27 cellular contexts compared by ENCODE assay signal in the genomic region with DNA sequence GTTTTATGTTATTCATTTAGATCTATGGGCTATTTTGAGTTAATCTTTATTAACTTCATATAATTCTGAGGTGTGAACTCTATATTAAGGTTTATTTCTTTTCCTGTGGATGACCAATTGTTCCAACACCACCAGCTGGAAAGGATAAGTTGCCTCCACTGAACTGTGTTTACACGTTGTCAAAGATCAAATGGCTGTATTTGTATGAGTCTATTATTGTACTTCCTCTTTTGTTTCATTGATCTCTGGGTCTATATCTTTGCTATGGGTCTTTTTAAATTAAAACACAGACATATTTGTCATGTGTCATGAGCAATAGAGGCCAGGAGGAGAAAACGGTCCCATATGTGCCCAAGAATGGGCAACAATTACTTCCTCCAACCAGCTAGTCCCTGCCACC. TPM values are rescaled to one million over a fixed set of nuclear protein-coding genes. Genes with fewer than 3 reads are reported as not detected.
A peak's percentile ranks its signal among the peaks of the same experiment; 100 is the strongest.
DNase-seq lines count a peak whose midpoint lies in the region; ATAC-seq and TF ChIP-seq lines count a peak whose summit lies in the region.
"Had no signal": no experiment of that assay in that cellular context is flagged by ENCODE, and none has a peak within 500 bp of the region (broad histone marks: within the 10 kb centered on the region; RNA-seq: fewer than 3 reads in every experiment).

No MANE protein-coding gene starts in this region.

- TF ChIP-seq CTCF in VCaP (conservative IDR thresholded peaks at IDR 0.05) (no peak), mucosa of descending colon (IDR thresholded peaks at IDR 0.05) (no peak), breast epithelium (IDR thresholded peaks at IDR 0.05) (no peak)

- peaks cover 6% of the 10 kb centered on the region for H3K4me1 ChIP-seq in mucosa of descending colon (ENCODE audit: low read depth)
- no peaks in the 10 kb centered on the region for H3K4me1 ChIP-seq in breast epithelium

- no peak for TF ChIP-seq POLR2A in breast epithelium (IDR thresholded peaks at IDR 0.05)

- DNase-seq in NCI-H146 treated with DMSO at 0.1 percent for 48 hours (lab: John Stamatoyannopoulos, UW; ENCODE audit: unreplicated experiment), result peak; percentile 66
- no peak for DNase-seq in mucosa of descending colon
- no peak for DNase-seq in cerebellar nuclear complex (lab: John Stamatoyannopoulos, UW)
- DNase-seq in stimulated activated CD4-positive, alpha-beta T cell treated with anti-CD3 and anti-CD28 coated beads, Interleukin-4, amount 100 ng/mL, for 24 hours, result no peak
- DNase-seq in breast epithelium (ENCODE audit: low spot score in 2 of 2), result no peak
- DNase-seq: AML-193; C1 segment of cervical spinal cord; CD4-positive, alpha-beta memory T cell; COR-L47; DMS79; EL; GDM1; MM.1S; NCI-H187; NCI-H2171 treated with DMSO at 0.1 percent for 48 hours; NCI-H345; NCI-H510A treated with DMSO at 0.1 percent for 48 hours; NCI-H82; SHP77; T-cell had no signal

- H3K27ac ChIP-seq in VCaP (peak overlapping the region; percentile 10; the same call in 1 of the 2 replicates), breast epithelium (no peak overlapping the region)
- H3K27ac ChIP-seq: A549, KMS-11, RWPE1 had no signal

- H3K4me3 ChIP-seq in mucosa of descending colon (no peak overlapping the region), breast epithelium (no peak overlapping the region)
- H3K4me3 ChIP-seq: A549 had no signal

- intact Hi-C loops in mucosa of descending colon (cut with DNase I, micrococcal nuclease) (no loop called here), breast epithelium (cut with DNase I; ENCODE audit: low total_unique reads) (no loop called here)

- H3K27me3 ChIP-seq in breast epithelium, result no peaks in the 10 kb centered on the region

- no peaks in the 10 kb centered on the region for H3K36me3 ChIP-seq in mucosa of descending colon (ENCODE audit: low read depth)
- H3K36me3 ChIP-seq in breast epithelium, result no peaks in the 10 kb centered on the region

- H3K9me3 ChIP-seq in mucosa of descending colon (no peaks in the 10 kb centered on the region), breast epithelium (no peaks in the 10 kb centered on the region)
- H3K9me3 ChIP-seq: A549 had no signal

- ATAC-seq in GM18867 (IDR thresholded peaks at IDR 0.05; ENCODE audit: unreplicated experiment) (peak; percentile 38), mucosa of descending colon (peak; percentile 10)
- ATAC-seq: A549, Panc1, T-cell had no signal

RNA-seq across cellular contexts. Expression of a gene that starts 5.2 kb away (rescaled TPM):
- total RNA-seq in mucosa of descending colon, result 1 to 10 TPM; 1.7 to 6.4 (median 4.7) TPM
- under 1 TPM in 2 of 3 donors, not detected in 1; 0.29 to 0.80 TPM for total RNA-seq in breast epithelium
- total RNA-seq: CD4-positive, alpha-beta memory T cell; SK-MEL-5; T-cell had no signal
